Comparison of ENCODE assay signal across 28 cellular contexts in genomic region chr9:86547596-86547995, GRCh38.
"Had no signal": no experiment of that assay in that cellular context is flagged by ENCODE, and none has a peak within 500 bp of the region (broad histone marks: within the 10 kb centered on the region; RNA-seq: fewer than 3 reads in every experiment).

No MANE protein-coding gene starts in this region.

- H3K36me3 Mint-ChIP-seq: activated naive CD4-positive, alpha-beta T cell treated with anti-CD3 and anti-CD28 coated beads, Interleukin-2, amount 50 U/mL, for 72 hours had no signal

- H3K27ac Mint-ChIP-seq: activated CD4-positive, alpha-beta T cell treated with anti-CD3 and anti-CD28 coated beads, Interleukin-2, amount 10 ng/mL, durations not matched to agents 7 days and 5 days; activated CD8-positive, alpha-beta T cell treated with anti-CD3 and anti-CD28 coated beads, Interleukin-2, amount 10 ng/mL, durations not matched to agents 7 days and 5 days; activated naive CD4-positive, alpha-beta T cell treated with anti-CD3 and anti-CD28 coated beads for 36 hours; activated naive CD4-positive, alpha-beta T cell treated with anti-CD3 and anti-CD28 coated beads, Interleukin-2, amount 50 U/mL, for 72 hours; activated T-helper 1 cell treated with anti-CD3 and anti-CD28 coated beads, Interleukin-12 subunit alpha, Interleukin-12 subunit beta, Interleukin-2, Interleukin-4 antibody, amounts not matched to agents 30 ng/mL and 10 ng/mL and 1 ng/mL, durations not matched to agents 14 hours and 24 hours and 36 hours; T-helper 1 cell treated with Interleukin-12 subunit alpha and Interleukin-12 subunit beta and Interleukin-4 antibody, amounts not matched to agents 30 μg/mL and 1 μg/mL, for 36 hours; T-helper 2 cell treated with Interferon-gamma antibody and Interleukin-4, amounts not matched to agents 5 μg/mL and 100 μg/mL, for 36 hours had no signal

- H3K27ac ChIP-seq: adrenal gland, body of pancreas, SJSA1 had no signal

- DNase-seq: activated CD4-positive, alpha-beta T cell treated with anti-CD3 and anti-CD28 coated beads, Interleukin-2, amount 10 ng/mL, durations not matched to agents 7 days and 5 days; activated CD4-positive, alpha-beta T cell treated with anti-CD3 and anti-CD28 coated beads, Interleukin-2, amount 50 U/mL, for 48 hours; activated CD8-positive, alpha-beta T cell treated with anti-CD3 and anti-CD28 coated beads, Interleukin-2, amount 10 ng/mL, durations not matched to agents 7 days and 5 days; activated gamma-delta T cell treated with Interleukin-2 at 50 U/mL for 16 hours; activated naive CD4-positive, alpha-beta T cell treated with anti-CD3 and anti-CD28 coated beads for 36 hours; activated T-cell treated with anti-CD3 and anti-CD28 coated beads for 4 hours; activated T-cell treated with anti-CD3 and anti-CD28 coated beads, Interleukin-2, amount 50 U/mL, for 4 hours; adrenal gland; body of pancreas; caudate nucleus; NCI-H1105; NCI-H1417 treated with DMSO at 0.1 percent for 48 hours; NCI-H1694; NCI-H1930; NCI-H2081 treated with DMSO at 0.1 percent for 48 hours; NCI-H345; NCI-H524 treated with DMSO at 0.1 percent for 48 hours; SHP77; SK-N-SH had no signal

- ATAC-seq: activated CD8-positive, alpha-beta T cell treated with anti-CD3 and anti-CD28 coated beads, Interleukin-2, amount 10 ng/mL, durations not matched to agents 7 days and 5 days; activated naive CD4-positive, alpha-beta T cell treated with anti-CD3 and anti-CD28 coated beads, Interleukin-2, amount 50 U/mL, for 72 hours; activated T-cell treated with anti-CD3 and anti-CD28 coated beads, Interleukin-2, amount 50 U/mL, for 4 hours; body of pancreas; Panc1 had no signal

- H3K4me3 ChIP-seq: adrenal gland, body of pancreas, SJSA1 had no signal

- H3K36me3 ChIP-seq: adrenal gland, SJSA1 had no signal

- H3K4me1 Mint-ChIP-seq: activated CD4-positive, alpha-beta T cell treated with anti-CD3 and anti-CD28 coated beads, Interleukin-2, amount 10 ng/mL, durations not matched to agents 7 days and 5 days had no signal

- H3K4me1 ChIP-seq: adrenal gland, body of pancreas, SJSA1 had no signal

- H3K9me3 ChIP-seq: adrenal gland, body of pancreas, SJSA1, SK-N-SH had no signal

- H3K9me3 Mint-ChIP-seq: activated CD4-positive, alpha-beta T cell treated with anti-CD3 and anti-CD28 coated beads, Interleukin-2, amount 10 ng/mL, durations not matched to agents 7 days and 5 days; activated naive CD4-positive, alpha-beta T cell treated with anti-CD3 and anti-CD28 coated beads for 36 hours; activated naive CD4-positive, alpha-beta T cell treated with anti-CD3 and anti-CD28 coated beads, Interleukin-2, amount 50 U/mL, for 72 hours; activated T-cell treated with anti-CD3 and anti-CD28 coated beads, Interleukin-2, amount 50 U/mL, for 4 hours; activated T-helper 1 cell treated with anti-CD3 and anti-CD28 coated beads, Interleukin-12 subunit alpha, Interleukin-12 subunit beta, Interleukin-2, Interleukin-4 antibody, amounts not matched to agents 30 ng/mL and 10 ng/mL and 1 ng/mL, durations not matched to agents 14 hours and 24 hours and 36 hours; T-helper 1 cell treated with Interleukin-12 subunit alpha and Interleukin-12 subunit beta and Interleukin-4 antibody, amounts not matched to agents 30 μg/mL and 1 μg/mL, for 36 hours; T-helper 2 cell treated with Interferon-gamma antibody and Interleukin-4, amounts not matched to agents 5 μg/mL and 100 μg/mL, for 36 hours had no signal

- FAIRE-seq: astrocyte, bronchial epithelial cell, TTC549 had no signal

- H3K27me3 ChIP-seq: body of pancreas, SJSA1 had no signal

- H3K4me3 Mint-ChIP-seq: activated CD4-positive, alpha-beta T cell treated with anti-CD3 and anti-CD28 coated beads, Interleukin-2, amount 10 ng/mL, durations not matched to agents 7 days and 5 days; activated CD8-positive, alpha-beta T cell treated with anti-CD3 and anti-CD28 coated beads, Interleukin-2, amount 10 ng/mL, durations not matched to agents 7 days and 5 days; activated naive CD4-positive, alpha-beta T cell treated with anti-CD3 and anti-CD28 coated beads for 36 hours; activated T-cell treated with anti-CD3 and anti-CD28 coated beads, Interleukin-2, amount 50 U/mL, for 4 hours; activated T-helper 1 cell treated with anti-CD3 and anti-CD28 coated beads, Interleukin-12 subunit alpha, Interleukin-12 subunit beta, Interleukin-2, Interleukin-4 antibody, amounts not matched to agents 30 ng/mL and 10 ng/mL and 1 ng/mL, durations not matched to agents 14 hours and 24 hours and 36 hours; T-helper 1 cell treated with Interleukin-12 subunit alpha and Interleukin-12 subunit beta and Interleukin-4 antibody, amounts not matched to agents 30 μg/mL and 1 μg/mL, for 36 hours; T-helper 2 cell treated with Interferon-gamma antibody and Interleukin-4, amounts not matched to agents 5 μg/mL and 100 μg/mL, for 36 hours had no signal
